26 cellular contexts compared by ENCODE assay signal in the genomic region with DNA sequence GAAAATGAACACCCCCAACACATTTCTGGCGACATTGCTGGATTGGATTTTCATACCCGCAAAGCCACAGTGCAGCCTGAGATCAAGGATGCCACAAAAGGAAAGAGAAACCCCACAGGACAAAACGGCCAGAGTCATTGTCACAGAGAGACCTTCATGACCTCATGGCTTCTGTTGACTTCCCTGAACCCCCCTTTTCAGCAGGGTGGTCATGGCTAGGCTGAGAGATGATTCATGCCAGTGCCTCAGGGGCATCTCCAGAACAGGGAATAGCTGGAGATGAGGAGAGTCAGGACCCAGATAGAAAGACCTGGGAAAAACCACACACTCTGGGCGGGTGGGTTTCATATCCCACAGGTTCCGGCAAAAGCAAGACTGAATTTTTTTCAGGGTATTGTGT.
"Had no signal": no experiment of that assay in that cellular context is flagged by ENCODE, and none has a peak within 500 bp of the region (broad histone marks: within the 10 kb centered on the region; RNA-seq: fewer than 3 reads in every experiment).

No MANE protein-coding gene starts in this region.

- FAIRE-seq: pancreas, small intestine had no signal

- ATAC-seq: natural killer cell; pancreas; stimulated activated memory B cell treated with anti-CD40 and anti-IgM and Interleukin-4, amounts not matched to agents 10 μg/mL and 1 μg/mL and 100 μg/mL, for 72 hours; stimulated activated naive CD8-positive, alpha-beta T cell treated with anti-CD3 and anti-CD28 coated beads, Interleukin-15, amount 100 ng/mL, for 72 hours had no signal

- H3K4me3 ChIP-seq: hepatocyte, left ventricle myocardium inferior, lung, neural progenitor cell, pancreas, prostate gland, spleen, tibial nerve, uterus had no signal

- H3K27ac Mint-ChIP-seq: mesothelial cell of epicardium; naive B cell; natural killer cell; nephron progenitor cell; neural progenitor cell; stimulated activated memory B cell treated with anti-CD40 and anti-IgM and Interleukin-4, amounts not matched to agents 10 μg/mL and 1 μg/mL and 100 μg/mL, for 72 hours; stimulated activated naive CD8-positive, alpha-beta T cell treated with anti-CD3 and anti-CD28 coated beads, Interleukin-15, amount 100 ng/mL, for 72 hours; type B pancreatic cell had no signal

- H3K27me3 Mint-ChIP-seq: stimulated activated naive CD8-positive, alpha-beta T cell treated with anti-CD3 and anti-CD28 coated beads, Interleukin-15, amount 100 ng/mL, for 72 hours had no signal

- H3K4me2 ChIP-seq: hepatocyte, neural progenitor cell had no signal

- H3K9me3 Mint-ChIP-seq: type B pancreatic cell had no signal

- H3K36me3 ChIP-seq: left ventricle myocardium inferior, neural progenitor cell, neutrophil, pancreas, prostate gland, spleen, tibial nerve, uterus had no signal

- H3K27ac ChIP-seq: hepatocyte, left ventricle myocardium inferior, neural progenitor cell, neutrophil, pancreas, prostate gland, spleen, tibial nerve, uterus had no signal

- H2AFZ ChIP-seq: hepatocyte, neural progenitor cell had no signal

- H3K79me2 ChIP-seq: hepatocyte had no signal

- H3K9me3 ChIP-seq: neutrophil, pancreas, prostate gland had no signal

- H3K4me1 Mint-ChIP-seq: naive B cell; stimulated activated memory B cell treated with anti-CD40 and anti-IgM and Interleukin-4, amounts not matched to agents 10 μg/mL and 1 μg/mL and 100 μg/mL, for 72 hours; stimulated activated naive CD8-positive, alpha-beta T cell treated with anti-CD3 and anti-CD28 coated beads, Interleukin-15, amount 100 ng/mL, for 72 hours had no signal

- H3K36me3 Mint-ChIP-seq: mesothelial cell of epicardium; naive B cell; natural killer cell; neural progenitor cell; stimulated activated memory B cell treated with anti-CD40 and anti-IgM and Interleukin-4, amounts not matched to agents 10 μg/mL and 1 μg/mL and 100 μg/mL, for 72 hours; type B pancreatic cell had no signal

- H3K27me3 ChIP-seq: hepatocyte, neural progenitor cell, neutrophil, pancreas, spleen, tibial nerve, uterus had no signal

- H3K4me3 Mint-ChIP-seq: mesothelial cell of epicardium; naive B cell; natural killer cell; nephron progenitor cell; neural progenitor cell; stimulated activated memory B cell treated with anti-CD40 and anti-IgM and Interleukin-4, amounts not matched to agents 10 μg/mL and 1 μg/mL and 100 μg/mL, for 72 hours; stimulated activated naive CD8-positive, alpha-beta T cell treated with anti-CD3 and anti-CD28 coated beads, Interleukin-15, amount 100 ng/mL, for 72 hours; type B pancreatic cell had no signal

- H3K9ac ChIP-seq: neural progenitor cell had no signal

- DNase-seq: islet precursor cell; left ventricle myocardium inferior; mesendoderm; naive B cell; natural killer cell; nephron progenitor cell; pancreas; posterior cingulate gyrus; retina; right cardiac atrium; small intestine; spleen; stimulated activated CD4-positive, alpha-beta T cell treated with anti-CD3 and anti-CD28 coated beads, Interleukin-4, amount 100 ng/mL, for 24 hours; stimulated activated naive CD4-positive, alpha-beta T cell treated with Interleukin-2 at 50 U/mL for 16 hours; stimulated activated naive CD8-positive, alpha-beta T cell treated with anti-CD3 and anti-CD28 coated beads, Interleukin-15, amount 100 ng/mL, for 72 hours; substantia nigra; uterus had no signal

- H3K4me1 ChIP-seq: left ventricle myocardium inferior, neural progenitor cell, pancreas, prostate gland, spleen, uterus had no signal
